Comparison of ENCODE assay signal across 8 cellular contexts in genomic region chr15:92884813-92885461, GRCh38. TPM values are rescaled to one million over a fixed set of nuclear protein-coding genes. Genes with fewer than 3 reads are reported as not detected.
A peak's percentile ranks its signal among the peaks of the same experiment; 100 is the strongest.
DNase-seq lines count a peak whose midpoint lies in the region; ATAC-seq and TF ChIP-seq lines count a peak whose summit lies in the region.

No MANE protein-coding gene starts in this region.

- peak overlapping the region; percentile 80 for H3K27ac ChIP-seq in OCI-LY1 (ENCODE audit: low read depth, low read length, poor library complexity, severe bottlenecking)

- H3K79me2 ChIP-seq in OCI-LY1 (ENCODE audit: insufficient read depth, low read length): peaks cover 70% of the 10 kb centered on the region

- TF ChIP-seq CTCF in GM12875 (IDR thresholded peaks at IDR 0.05; ENCODE audit: borderline replicate concordance, insufficient read depth, low read depth, low read length) (no peak), OCI-LY1 (IDR thresholded peaks at IDR 0.05; ENCODE audit: low read length) (no peak), nephron progenitor cell (IDR thresholded peaks at IDR 0.05) (no peak)

- H2AFZ ChIP-seq in OCI-LY1 (ENCODE audit: low read length): no peak overlapping the region

- no peaks in the 10 kb centered on the region for H3K9me2 ChIP-seq in OCI-LY1 (ENCODE audit: low read depth, low read length)

- H3K4me3 ChIP-seq in GM12875 (ENCODE audit: low read depth, low read length): peak overlapping the region; percentile 92
- peak overlapping the region; percentile 91 for H3K4me3 ChIP-seq in OCI-LY1 (ENCODE audit: low read depth, low read length, poor library complexity, severe bottlenecking)

- peak overlapping the region; percentile 77 for H3K4me2 ChIP-seq in OCI-LY1 (ENCODE audit: low read length)

- H3K9ac ChIP-seq in OCI-LY1 (ENCODE audit: low read length): peak overlapping the region; percentile 96

- H3K36me3 Mint-ChIP-seq in nephron progenitor cell (ENCODE audit: low read depth): peaks cover 65% of the 10 kb centered on the region

- H3K4me1 Mint-ChIP-seq in nephron progenitor cell: peaks cover 59% of the 10 kb centered on the region

- H3K4me1 ChIP-seq in OCI-LY1 (ENCODE audit: insufficient read depth, low read length, severe bottlenecking): peaks cover 62% of the 10 kb centered on the region

- TF ChIP-seq POLR2A in GM18505 (IDR thresholded peaks at IDR 0.05; ENCODE audit: borderline replicate concordance, extremely low read depth, insufficient read depth, insufficient read length): no peak

- H3K27me3 Mint-ChIP-seq in nephron progenitor cell (ENCODE audit: low read depth, poor library complexity): no peaks in the 10 kb centered on the region

- peak; percentile 29 for DNase-seq in dermis blood vessel endothelial cell
- no peak for DNase-seq in nephron progenitor cell
- DNase-seq in DMS53 (lab: John Stamatoyannopoulos, UW): no peak
- DNase-seq in HEK293T (ENCODE audit: extremely low spot score): no peak

- CTCF ChIA-PET in HEK293T (lab: Yijun Ruan, JAX): interaction anchor here (1.3 kb wide), 1 partner anchor 76 kb away, joined by 4 read pairs; no protein-coding TSS in a partner anchor

- peaks cover 5% of the 10 kb centered on the region; the same call in 1 of the 2 replicates for H3F3A ChIP-seq in OCI-LY1 (ENCODE audit: insufficient read depth, low read length)

- ATAC-seq in esophagus mucosa (no peak), GM18505 (IDR thresholded peaks at IDR 0.05; ENCODE audit: unreplicated experiment) (no peak)

- H3K27ac Mint-ChIP-seq in nephron progenitor cell: peak overlapping the region; percentile 98

- peak overlapping the region; percentile 99 for H3K4me3 Mint-ChIP-seq in nephron progenitor cell

- no peaks in the 10 kb centered on the region for H3K27me3 ChIP-seq in OCI-LY1 (ENCODE audit: insufficient read depth, low read length)

- H3K9me3 ChIP-seq in OCI-LY1 (ENCODE audit: low read length): no peaks in the 10 kb centered on the region

- POLR2A ChIA-PET in HEK293T (lab: Yijun Ruan, JAX): interaction anchor here (1.0 to 13.5 kb wide), 6 partner anchors 19 to 75 kb away, joined by 4 to 341 read pairs (median 100); partner anchors contain the start of gene CHD2

- H3K36me3 ChIP-seq in OCI-LY1 (ENCODE audit: insufficient read depth, low read length): peaks cover 69% of the 10 kb centered on the region

- no peaks in the 10 kb centered on the region for H4K20me1 ChIP-seq in OCI-LY1 (ENCODE audit: insufficient read depth, low read length)

- H3K9me3 Mint-ChIP-seq in nephron progenitor cell: peaks cover 7% of the 10 kb centered on the region

TF ChIP-seq in HEK293T, 16 proteins besides CTCF, POLR2A, EP300 and RAD21:
- TF ChIP-seq FOXM1 (IDR thresholded peaks at IDR 0.05; ENCODE audit: borderline replicate concordance) (no peak), ZNF384 (IDR thresholded peaks at IDR 0.05) (no peak), L3MBTL2 (conservative IDR thresholded peaks at IDR 0.05) (no peak), SP1 (IDR thresholded peaks at IDR 0.05) (no peak), TARDBP (IDR thresholded peaks at IDR 0.05) (no peak), CTBP1 (IDR thresholded peaks at IDR 0.05; ENCODE audit: borderline replicate concordance) (no peak), SUZ12 (IDR thresholded peaks at IDR 0.05) (no peak), PKNOX1 (IDR thresholded peaks at IDR 0.05) (no peak), FOXA1 (IDR thresholded peaks at IDR 0.05) (no peak), BHLHE40 (IDR thresholded peaks at IDR 0.05; ENCODE audit: borderline replicate concordance) (no peak), HDGF (IDR thresholded peaks at IDR 0.05; ENCODE audit: borderline replicate concordance) (no peak), LEF1 (IDR thresholded peaks at IDR 0.05; ENCODE audit: borderline replicate concordance) (no peak), FOXK2 (IDR thresholded peaks at IDR 0.05) (no peak)

RNA-seq across cellular contexts. Expression of gene CHD2, which starts 15.2 kb away (rescaled TPM):
- total RNA-seq in dermis blood vessel endothelial cell (67.0 and 67.9 TPM in 2 replicates), esophagus mucosa (67.5 TPM)
